Comparison of ENCODE assay signal across 16 cellular contexts in the genomic region with DNA sequence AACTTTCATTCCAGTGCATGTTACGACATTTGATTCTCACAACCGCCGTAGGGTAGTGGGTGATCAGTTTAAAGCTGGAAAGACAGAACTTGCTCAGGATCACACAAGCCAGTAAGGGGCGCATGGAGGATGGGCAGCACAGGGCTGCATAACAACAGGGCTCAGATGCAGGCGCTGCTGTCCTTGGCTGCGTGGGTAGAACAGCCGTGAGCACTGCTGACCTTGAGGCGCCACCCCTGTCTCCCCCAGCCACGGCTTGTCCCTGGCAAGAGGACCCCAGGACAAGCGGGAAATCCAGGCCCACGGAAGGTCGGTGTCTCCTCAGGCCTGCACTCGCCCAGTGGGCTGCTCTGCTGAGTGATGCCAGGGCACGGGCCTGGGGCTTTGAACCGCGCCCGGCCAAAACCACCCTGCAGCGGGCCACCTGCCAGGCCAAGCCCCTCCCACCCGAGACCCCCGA.
DNase-seq lines count a peak whose midpoint lies in the region; ATAC-seq and TF ChIP-seq lines count a peak whose summit lies in the region.
"Had no signal": no experiment of that assay in that cellular context is flagged by ENCODE, and none has a peak within 500 bp of the region (broad histone marks: within the 10 kb centered on the region; RNA-seq: fewer than 3 reads in every experiment).

No MANE protein-coding gene starts in this region.

- 91% methylated on average over 8 of the region's 20 CpGs for WGBS in right lobe of liver (ENCODE audit: insufficient coverage, low coverage, low lambda C conversion rate, missing lambda C conversion rate)
- WGBS in sigmoid colon, 2 donors, result 78 to 84% methylated on average over 20 of the region's 20 CpGs

- no peak for TF ChIP-seq CTCF in fibroblast of pulmonary artery (IDR thresholded peaks at IDR 0.05; ENCODE audit: low read length, missing control alignments)
- no peak for TF ChIP-seq CTCF in right lobe of liver (IDR thresholded peaks at IDR 0.05)
- no peak for TF ChIP-seq CTCF in sigmoid colon (IDR thresholded peaks at IDR 0.05)

- intact Hi-C loops in right lobe of liver (cut with DNase I), result no loop called here
- intact Hi-C loops in sigmoid colon (cut with DNase I), result no loop called here

- H3K27ac ChIP-seq in right lobe of liver, result no peak overlapping the region
- peak overlapping the region in 2 of 4 donors; percentile 5 to 52 for H3K27ac ChIP-seq in sigmoid colon
- H3K27ac ChIP-seq: BLaER1, KMS-11, thyroid gland had no signal

- H3K4me1 ChIP-seq in NT2/D1 (ENCODE audit: insufficient read depth, insufficient read length), result peaks cover 17% of the 10 kb centered on the region
- no peaks in the 10 kb centered on the region for H3K4me1 ChIP-seq in right lobe of liver
- peaks cover 0 to 14% (median 5%) of the 10 kb centered on the region in 4 donors for H3K4me1 ChIP-seq in sigmoid colon
- H3K4me1 ChIP-seq: thyroid gland had no signal

- H3K4me3 ChIP-seq in NT2/D1 (ENCODE audit: insufficient read length, low read depth) (no peak overlapping the region), fibroblast of pulmonary artery (replicated peaks; ENCODE audit: low read depth, low read length) (no peak overlapping the region), right lobe of liver (no peak overlapping the region), sigmoid colon (no peak overlapping the region)
- H3K4me3 ChIP-seq: BLaER1, thyroid gland had no signal

- no peaks in the 10 kb centered on the region for H3K27me3 ChIP-seq in NT2/D1 (ENCODE audit: insufficient read depth, insufficient read length)
- no peaks in the 10 kb centered on the region for H3K27me3 ChIP-seq in right lobe of liver
- no peaks in the 10 kb centered on the region for H3K27me3 ChIP-seq in sigmoid colon
- H3K27me3 ChIP-seq: thyroid gland had no signal

- H3K36me3 ChIP-seq in NT2/D1 (ENCODE audit: insufficient read depth, insufficient read length, low read length) (no peaks in the 10 kb centered on the region), right lobe of liver (no peaks in the 10 kb centered on the region), sigmoid colon (peaks cover 0 to 48% (median 8%) of the 10 kb centered on the region in 4 donors)

- peak overlapping the region; percentile 32 for H3K9ac ChIP-seq in NT2/D1 (ENCODE audit: insufficient read length, low read depth)
- H3K9ac ChIP-seq: BLaER1, KMS-11 had no signal

- no peak for ATAC-seq in right lobe of liver
- ATAC-seq: activated naive CD8-positive, alpha-beta T cell treated with anti-CD3 and anti-CD28 coated beads, Interleukin-2, amount 50 U/mL, for 24 hours had no signal

- H3K9me3 ChIP-seq in NT2/D1 (ENCODE audit: insufficient read depth, low read length) (peaks cover 21% of the 10 kb centered on the region), right lobe of liver (peaks cover 0 to 6% (median 0%) of the 10 kb centered on the region in 4 donors), sigmoid colon (peaks cover 0 to 11% (median 7%) of the 10 kb centered on the region in 4 donors)
- H3K9me3 ChIP-seq: thyroid gland had no signal

- DNase-seq in NT2/D1 (ENCODE audit: low read depth, low spot score), result no peak
- DNase-seq in fibroblast of pulmonary artery (ENCODE audit: low read depth), result peak; percentile 2
- DNase-seq in right lobe of liver, result peak in 2 of 3 donors; percentile 10 to 44
- peak; percentile 60 for DNase-seq in sigmoid colon
- DNase-seq in putamen (ENCODE audit: low spot score), result no peak
- no peak for DNase-seq in Kasumi-1 (lab: John Stamatoyannopoulos, UW)
- DNase-seq in NCI-H1092 (lab: John Stamatoyannopoulos, UW), result no peak
- DNase-seq in NAMALWA (ENCODE audit: low spot score), result no peak
- DNase-seq: activated naive CD8-positive, alpha-beta T cell treated with anti-CD3 and anti-CD28 coated beads, Interleukin-2, amount 50 U/mL, for 24 hours; activated T-cell treated with anti-CD3 and anti-CD28 coated beads, Interleukin-2, amount 50 U/mL, for 24 hours; DMS153; erythroblast; NCI-H82; thyroid gland had no signal

- TF ChIP-seq POLR2A in right lobe of liver (IDR thresholded peaks at IDR 0.05), result no peak
- no peak for TF ChIP-seq POLR2A in sigmoid colon (IDR thresholded peaks at IDR 0.05)

- TF ChIP-seq EP300 in sigmoid colon (IDR thresholded peaks at IDR 0.05), result no peak

Comparison
In these comparisons a context has a peak if more than half of its experiments do, and no peak if none do; other contexts are left out.
1. DNase-seq: peak in fibroblast of pulmonary artery (single experiment), right lobe of liver (2 of 3) and sigmoid colon (single experiment); none in NT2/D1 (single experiment), putamen (single experiment), Kasumi-1 (0 of 2), NCI-H1092 (single experiment) and NAMALWA (single experiment).